1 cellular context compared by ENCODE assay signal in the genomic region with DNA sequence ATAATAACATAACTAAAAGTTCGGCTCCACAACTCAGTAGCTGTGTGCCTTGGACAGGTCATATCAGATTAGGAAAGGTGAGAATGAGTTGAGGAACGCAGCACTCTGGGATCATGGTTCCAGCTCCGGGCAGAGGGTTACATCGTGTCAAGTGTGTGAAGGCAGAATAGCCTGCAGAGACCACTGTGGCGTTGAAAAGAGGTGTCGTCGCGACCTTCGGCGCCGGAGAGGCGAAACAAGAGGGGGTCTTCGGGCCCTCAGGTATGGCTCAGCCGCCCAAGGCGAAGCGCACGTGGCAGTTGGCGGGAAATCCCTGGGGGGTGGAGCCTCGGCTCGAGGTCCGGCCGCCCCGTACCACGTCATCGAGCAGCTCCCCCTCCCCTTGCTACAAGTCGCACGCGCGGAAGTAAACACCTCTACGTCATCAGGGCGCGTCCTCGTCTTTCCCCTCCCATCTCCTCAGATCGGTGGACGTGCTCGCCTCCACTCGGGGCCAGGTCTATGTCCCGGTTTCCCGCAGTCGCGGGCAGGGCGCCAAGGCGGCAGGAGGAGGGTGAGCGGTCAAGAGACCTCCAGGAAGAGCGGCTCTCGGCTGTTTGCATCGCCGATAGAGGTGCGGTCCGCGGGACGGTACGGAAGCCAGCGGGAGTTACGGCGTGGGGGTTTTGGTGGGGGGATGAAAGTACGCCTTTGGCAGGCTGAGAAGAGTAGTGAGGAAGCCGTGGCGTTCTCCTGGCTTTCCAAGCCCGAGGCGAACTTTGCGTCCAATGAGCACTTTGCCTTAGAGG.
TF ChIP-seq lines count a peak whose summit lies in the region.

TSS of gene DHX40 (plus strand) at position 440 of the 788 bp plus-strand sequence. CDS start at position 502, 62 bp downstream.

TF ChIP-seq in HepG2, 621 proteins besides CTCF, POLR2A, EP300 and RAD21 (continued from another document and continues in another):
- TF ChIP-seq, protein P1, sequence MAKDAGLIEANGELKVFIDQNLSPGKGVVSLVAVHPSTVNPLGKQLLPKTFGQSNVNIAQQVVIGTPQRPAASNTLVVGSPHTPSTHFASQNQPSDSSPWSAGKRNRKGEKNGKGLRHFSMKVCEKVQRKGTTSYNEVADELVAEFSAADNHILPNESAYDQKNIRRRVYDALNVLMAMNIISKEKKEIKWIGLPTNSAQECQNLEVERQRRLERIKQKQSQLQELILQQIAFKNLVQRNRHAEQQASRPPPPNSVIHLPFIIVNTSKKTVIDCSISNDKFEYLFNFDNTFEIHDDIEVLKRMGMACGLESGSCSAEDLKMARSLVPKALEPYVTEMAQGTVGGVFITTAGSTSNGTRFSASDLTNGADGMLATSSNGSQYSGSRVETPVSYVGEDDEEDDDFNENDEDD (CRISPR knock-in tag; IDR thresholded peaks at IDR 0.05; ENCODE audit: borderline replicate concordance), result peak; percentile 100
- no peak for TF ChIP-seq HMGA1 (CRISPR knock-in tag; conservative IDR thresholded peaks at IDR 0.05)
- 0 out of 2 replicates have a peak, but pooled peaks have one; percentile 73 for TF ChIP-seq TP53 (CRISPR knock-in tag; conservative IDR thresholded peaks at IDR 0.05)
- TF ChIP-seq ZNF512 (CRISPR knock-in tag; IDR thresholded peaks at IDR 0.05), result no peak
- no peak for TF ChIP-seq NFE2L2 (IDR thresholded peaks at IDR 0.05; ENCODE audit: low read length)
- TF ChIP-seq ARNT (IDR thresholded peaks at IDR 0.05), result no peak
- no peak for TF ChIP-seq ZFAT (CRISPR knock-in tag; conservative IDR thresholded peaks at IDR 0.05)
- TF ChIP-seq FOSL2 (CRISPR knock-in tag; IDR thresholded peaks at IDR 0.05), result peak; percentile 59
- peak; percentile 18; the same call in 1 of the 2 replicates for TF ChIP-seq MIER3 (CRISPR knock-in tag; IDR thresholded peaks at IDR 0.05; ENCODE audit: borderline replicate concordance)
- TF ChIP-seq ZNF749 (CRISPR knock-in tag; IDR thresholded peaks at IDR 0.05; ENCODE audit: borderline replicate concordance), result peak; percentile 96
- no peak for TF ChIP-seq RCOR2 (CRISPR knock-in tag; IDR thresholded peaks at IDR 0.05)
- TF ChIP-seq KDM3A (CRISPR knock-in tag; IDR thresholded peaks at IDR 0.05; ENCODE audit: low read depth), result peak; percentile 75; the same call in 1 of the 2 replicates
- TF ChIP-seq ZNF567 (CRISPR knock-in tag; IDR thresholded peaks at IDR 0.05; ENCODE audit: borderline replicate concordance), result no peak; the same call in 1 of the 2 replicates
- no peak for TF ChIP-seq SOX13 (IDR thresholded peaks at IDR 0.05)
- TF ChIP-seq SOX13 (CRISPR knock-in tag; conservative IDR thresholded peaks at IDR 0.05 in 1 of 2, IDR thresholded peaks at IDR 0.05 in 1 of 2), result 0 out of 4 replicates have a peak, but pooled peaks of 1 of the 2 experiments have one; percentile 34
- no peak for TF ChIP-seq NR3C1 (CRISPR knock-in tag; IDR thresholded peaks at IDR 0.05)
- TF ChIP-seq, protein P2, sequence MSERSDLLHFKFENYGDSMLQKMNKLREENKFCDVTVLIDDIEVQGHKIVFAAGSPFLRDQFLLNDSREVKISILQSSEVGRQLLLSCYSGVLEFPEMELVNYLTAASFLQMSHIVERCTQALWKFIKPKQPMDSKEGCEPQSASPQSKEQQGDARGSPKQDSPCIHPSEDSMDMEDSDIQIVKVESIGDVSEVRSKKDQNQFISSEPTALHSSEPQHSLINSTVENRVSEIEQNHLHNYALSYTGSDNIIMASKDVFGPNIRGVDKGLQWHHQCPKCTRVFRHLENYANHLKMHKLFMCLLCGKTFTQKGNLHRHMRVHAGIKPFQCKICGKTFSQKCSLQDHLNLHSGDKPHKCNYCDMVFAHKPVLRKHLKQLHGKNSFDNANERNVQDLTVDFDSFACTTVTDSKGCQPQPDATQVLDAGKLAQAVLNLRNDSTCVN (CRISPR knock-in tag; IDR thresholded peaks at IDR 0.05; ENCODE audit: borderline replicate concordance), result peak; percentile 89; the same call in 1 of the 2 replicates
- no peak for TF ChIP-seq RARG (CRISPR knock-in tag; IDR thresholded peaks at IDR 0.05; ENCODE audit: low read depth)
- TF ChIP-seq GTF3A (CRISPR knock-in tag; conservative IDR thresholded peaks at IDR 0.05), result 0 out of 2 replicates have a peak, but pooled peaks have one; percentile 57
- no peak for TF ChIP-seq EZH2 (conservative IDR thresholded peaks at IDR 0.05; ENCODE audit: low read depth, low read length)
- peak; percentile 54 for TF ChIP-seq NFYC (CRISPR knock-in tag; IDR thresholded peaks at IDR 0.05)
- TF ChIP-seq TEAD3 (CRISPR knock-in tag; optimal IDR thresholded peaks at IDR 0.05; ENCODE audit: borderline replicate concordance), result peak; percentile 77
- TF ChIP-seq ZNF609 (CRISPR knock-in tag; IDR thresholded peaks at IDR 0.05; ENCODE audit: borderline replicate concordance), result peak; percentile 69; the same call in 1 of the 2 replicates
- no peak; the same call in 1 of the 2 replicates for TF ChIP-seq ZNF800 (CRISPR knock-in tag; IDR thresholded peaks at IDR 0.05)
- TF ChIP-seq, protein P3, sequence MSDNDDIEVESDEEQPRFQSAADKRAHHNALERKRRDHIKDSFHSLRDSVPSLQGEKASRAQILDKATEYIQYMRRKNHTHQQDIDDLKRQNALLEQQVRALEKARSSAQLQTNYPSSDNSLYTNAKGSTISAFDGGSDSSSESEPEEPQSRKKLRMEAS (IDR thresholded peaks at IDR 0.05), result peak; percentile 100
- TF ChIP-seq ZNF737 (CRISPR knock-in tag; IDR thresholded peaks at IDR 0.05; ENCODE audit: borderline replicate concordance), result peak; percentile 97; the same call in 1 of the 2 replicates
- TF ChIP-seq THYN1 (CRISPR knock-in tag; IDR thresholded peaks at IDR 0.05; ENCODE audit: borderline replicate concordance, low read depth), result no peak
- TF ChIP-seq, protein P4, sequence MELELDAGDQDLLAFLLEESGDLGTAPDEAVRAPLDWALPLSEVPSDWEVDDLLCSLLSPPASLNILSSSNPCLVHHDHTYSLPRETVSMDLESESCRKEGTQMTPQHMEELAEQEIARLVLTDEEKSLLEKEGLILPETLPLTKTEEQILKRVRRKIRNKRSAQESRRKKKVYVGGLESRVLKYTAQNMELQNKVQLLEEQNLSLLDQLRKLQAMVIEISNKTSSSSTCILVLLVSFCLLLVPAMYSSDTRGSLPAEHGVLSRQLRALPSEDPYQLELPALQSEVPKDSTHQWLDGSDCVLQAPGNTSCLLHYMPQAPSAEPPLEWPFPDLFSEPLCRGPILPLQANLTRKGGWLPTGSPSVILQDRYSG (CRISPR knock-in tag; IDR thresholded peaks at IDR 0.05), result peak; percentile 89; the same call in 1 of the 2 replicates
- no peak; the same call in 1 of the 2 replicates for TF ChIP-seq PBX3 (CRISPR knock-in tag; IDR thresholded peaks at IDR 0.05; ENCODE audit: borderline replicate concordance)
- TF ChIP-seq ZNF280D (CRISPR knock-in tag; IDR thresholded peaks at IDR 0.05), result peak; percentile 97
- TF ChIP-seq GFI1 (CRISPR knock-in tag; IDR thresholded peaks at IDR 0.05; ENCODE audit: borderline replicate concordance), result peak; percentile 88
- TF ChIP-seq GLI4 (CRISPR knock-in tag; IDR thresholded peaks at IDR 0.05; ENCODE audit: borderline replicate concordance), result no peak
- peak; percentile 85 for TF ChIP-seq PITX1 (CRISPR knock-in tag; IDR thresholded peaks at IDR 0.05)
- TF ChIP-seq NR0B2 (CRISPR knock-in tag; IDR thresholded peaks at IDR 0.05), result 0 out of 2 replicates have a peak, but pooled peaks have one; percentile 41
- 0 out of 2 replicates have a peak, but pooled peaks have one; percentile 58 for TF ChIP-seq ZSCAN21 (CRISPR knock-in tag; IDR thresholded peaks at IDR 0.05; ENCODE audit: borderline replicate concordance)
- peak; percentile 92 for TF ChIP-seq NFKBIZ (CRISPR knock-in tag; IDR thresholded peaks at IDR 0.05)
- TF ChIP-seq ZNF382 (CRISPR knock-in tag; IDR thresholded peaks at IDR 0.05; ENCODE audit: borderline replicate concordance), result no peak
- TF ChIP-seq MIER2 (CRISPR knock-in tag; IDR thresholded peaks at IDR 0.05), result peak; percentile 72; the same call in 1 of the 2 replicates
